ENCODE assay signal across 19 cellular contexts in genomic region chr18:6437937-6438818, GRCh38. TPM values are rescaled to one million over a fixed set of nuclear protein-coding genes. Genes with fewer than 3 reads are reported as not detected.
DNase-seq lines count a peak whose midpoint lies in the region; ATAC-seq, FAIRE-seq and TF ChIP-seq lines count a peak whose summit lies in the region.
"Had no signal": no experiment of that assay in that cellular context is flagged by ENCODE, and none has a peak within 500 bp of the region (broad histone marks: within the 10 kb centered on the region; RNA-seq: fewer than 3 reads in every experiment).

No MANE protein-coding gene starts in this region.

- DNase-seq in IMR-90 = no peak
- no peak for DNase-seq in GM12878 (ENCODE audit: low read depth, low spot score)
- no peak for DNase-seq in smooth muscle cell (lab: John Stamatoyannopoulos, UW; ENCODE audit: unreplicated experiment)
- no peak for DNase-seq in T-helper 2 cell
- no peak for DNase-seq in activated effector memory CD4-positive, alpha-beta T cell treated with Interleukin-2 at 50 U/mL for 16 hours
- DNase-seq: C1 segment of cervical spinal cord; Calu3; CD4-positive, alpha-beta T cell; DMS 273 treated with DMSO at 0.1 percent for 48 hours; Kasumi-1 had no signal

- SMC1A ChIA-PET in GM12878 (lab: Charles Lee; ENCODE audit: uncharacterized antibody, unreplicated experiment) = no interaction called here

- H4K20me1 ChIP-seq in IMR-90 (ENCODE audit: insufficient read depth, low read length) (no peaks in the 10 kb centered on the region), GM12878 (ENCODE audit: control insufficient read depth, insufficient read depth) (no peaks in the 10 kb centered on the region), smooth muscle cell (ENCODE audit: low read depth) (no peaks in the 10 kb centered on the region)

- no peak overlapping the region for H3K18ac ChIP-seq in IMR-90 (ENCODE audit: low read depth, low read length)

- H3K4me1 ChIP-seq in IMR-90 (ENCODE audit: control insufficient read depth, insufficient read depth, low read length) (no peaks in the 10 kb centered on the region), GM12878 (ENCODE audit: control insufficient read depth, insufficient read depth, low read length) (peaks cover 13% of the 10 kb centered on the region), parathyroid adenoma (no peaks in the 10 kb centered on the region), smooth muscle cell (ENCODE audit: low read depth) (no peaks in the 10 kb centered on the region)

- H3K4me3 ChIP-seq in GM12875 (ENCODE audit: low read depth, low read length) (peak overlapping the region; percentile 31), IMR-90 (ENCODE audit: insufficient read depth, low read depth, low read length) (no peak overlapping the region), GM12878 (no peak overlapping the region), parathyroid adenoma (ENCODE audit: low read depth, low read length) (no peak overlapping the region), smooth muscle cell (no peak overlapping the region)
- H3K4me3 ChIP-seq: K562 had no signal

- no peaks in the 10 kb centered on the region for H3F3A ChIP-seq in smooth muscle cell (ENCODE audit: low read depth)

- H3K9me3 ChIP-seq in IMR-90 (ENCODE audit: control insufficient read depth, insufficient read depth, low read length) (no peaks in the 10 kb centered on the region), GM12878 (replicated peaks; ENCODE audit: control insufficient read depth, insufficient read depth, low read length) (no peaks in the 10 kb centered on the region), parathyroid adenoma (ENCODE audit: control insufficient read depth, low read length) (no peaks in the 10 kb centered on the region), smooth muscle cell (replicated peaks; ENCODE audit: low read depth) (no peaks in the 10 kb centered on the region)

- no peak overlapping the region for H2BK15ac ChIP-seq in IMR-90 (ENCODE audit: low read depth, low read length)

- RAD21 ChIA-PET in GM12878 (lab: Charles Lee; ENCODE audit: unreplicated experiment) = no interaction called here

- no peak for TF ChIP-seq CTCF in GM12875 (IDR thresholded peaks at IDR 0.05; ENCODE audit: borderline replicate concordance, insufficient read depth, low read depth, low read length)
- TF ChIP-seq CTCF in IMR-90 (conservative IDR thresholded peaks at IDR 0.05; ENCODE audit: low read depth, low read length) = no peak
- no peak for TF ChIP-seq CTCF in GM12878 (IDR thresholded peaks at IDR 0.05 in 2 of 3, conservative IDR thresholded peaks at IDR 0.05 in 1 of 3; ENCODE audit: control insufficient read depth in 2 of 3, extremely low read depth in 1 of 3, insufficient read depth in 1 of 3, low read depth in 3 of 3, low read length in 3 of 3)
- TF ChIP-seq CTCF in parathyroid adenoma (IDR thresholded peaks at IDR 0.05) = no peak
- no peak for TF ChIP-seq CTCF in smooth muscle cell (IDR thresholded peaks at IDR 0.05; ENCODE audit: borderline replicate concordance, insufficient read depth, poor library complexity, severe bottlenecking)

- no peak for ATAC-seq in IMR-90 (ENCODE audit: low read depth)
- no peak for ATAC-seq in GM12878
- no peak for ATAC-seq in GM21825 (IDR thresholded peaks at IDR 0.05; ENCODE audit: unreplicated experiment)
- ATAC-seq: HCT116, K562 had no signal

- H3K9ac ChIP-seq in IMR-90 (ENCODE audit: low read depth, low read length) (no peak overlapping the region), GM12878 (ENCODE audit: control insufficient read depth, insufficient read depth, low read length) (no peak overlapping the region), parathyroid adenoma (no peak overlapping the region), smooth muscle cell (ENCODE audit: low read depth) (no peak overlapping the region)

- H3K27ac ChIP-seq in IMR-90 (ENCODE audit: insufficient read depth, low read length) = no peak overlapping the region
- no peak overlapping the region for H3K27ac ChIP-seq in GM12878 (ENCODE audit: control insufficient read depth, insufficient read depth)
- H3K27ac ChIP-seq in parathyroid adenoma = no peak overlapping the region
- H3K27ac ChIP-seq in smooth muscle cell (ENCODE audit: low read depth) = no peak overlapping the region

- dilution Hi-C loops in IMR-90 (cut with HindIII; ENCODE audit: low sequenced_read_pairs, unreplicated experiment) = no loop called here

- H2AFZ ChIP-seq in IMR-90 (replicated peaks; ENCODE audit: low read length, poor library complexity) (peak overlapping the region; percentile 23), GM12878 (ENCODE audit: control insufficient read depth, low read depth, low read length) (no peak overlapping the region), parathyroid adenoma (peak overlapping the region; percentile 27), smooth muscle cell (ENCODE audit: low read depth) (no peak overlapping the region)

- H3K56ac ChIP-seq in IMR-90 (ENCODE audit: extremely low read depth, insufficient read depth, low read length) = no peak overlapping the region

- CTCF ChIA-PET in IMR-90 (lab: Yijun Ruan, JAX) = no interaction called here
- CTCF ChIA-PET in GM12878 (lab: Yijun Ruan, JAX) = no interaction called here

- H4K91ac ChIP-seq in IMR-90 (ENCODE audit: insufficient read depth, low read depth, low read length) = no peak overlapping the region

- H3K4ac ChIP-seq in IMR-90 (ENCODE audit: low read depth, low read length) = no peak overlapping the region

- BruUV-seq in IMR-90 (replicated peaks; lab: Mats Ljungman, UMichigan) (no TSS peak), GM12878 (replicated peaks; lab: Mats Ljungman, UMichigan) (no TSS peak)

- no peak for TF ChIP-seq POLR2A in IMR-90 (IDR thresholded peaks at IDR 0.05; ENCODE audit: low read depth, low read length)
- no peak for TF ChIP-seq POLR2A in GM12878 (IDR thresholded peaks at IDR 0.05; ENCODE audit: low read depth, low read length)

- H3K27me3 ChIP-seq in IMR-90 (ENCODE audit: control insufficient read depth, insufficient read depth, low read length) (no peaks in the 10 kb centered on the region; the same call in 1 of the 2 replicates), GM12878 (replicated peaks in 1 of 2; ENCODE audit: control insufficient read depth in 2 of 2, insufficient read depth in 2 of 2, low read length in 1 of 2) (no peaks in the 10 kb centered on the region), parathyroid adenoma (ENCODE audit: control insufficient read depth, insufficient read depth, low read length) (no peaks in the 10 kb centered on the region), smooth muscle cell (ENCODE audit: low read depth) (peaks cover 6% of the 10 kb centered on the region)

- H4K8ac ChIP-seq in IMR-90 (ENCODE audit: low read depth in 2 of 2, low read length in 2 of 2) = no peak overlapping the region

- H3K9me1 ChIP-seq in IMR-90 (ENCODE audit: insufficient read depth, low read length) = no peaks in the 10 kb centered on the region

- H3K14ac ChIP-seq in IMR-90 (replicated peaks; ENCODE audit: low read depth, low read length) = no peak overlapping the region

- TF ChIP-seq RAD21 in IMR-90 (IDR thresholded peaks at IDR 0.05; ENCODE audit: low read length) (no peak), GM12878 (IDR thresholded peaks at IDR 0.05; ENCODE audit: insufficient read depth, low read depth, low read length) (no peak)

- H2BK120ac ChIP-seq in IMR-90 (ENCODE audit: low read depth, low read length) = no peak overlapping the region

- no peak overlapping the region for H4K5ac ChIP-seq in IMR-90 (ENCODE audit: low read depth, low read length)

- no peak overlapping the region for H2AK5ac ChIP-seq in IMR-90 (ENCODE audit: low read depth, low read length)

- no peak overlapping the region for H2BK20ac ChIP-seq in IMR-90 (ENCODE audit: low read depth, low read length)

- no peak for TF ChIP-seq EP300 in GM12878 (IDR thresholded peaks at IDR 0.05; ENCODE audit: borderline replicate concordance in 1 of 2, control insufficient read depth in 1 of 2, low read depth in 2 of 2, low read length in 2 of 2)

- H3K4me2 ChIP-seq in IMR-90 (ENCODE audit: low read depth, low read length) = no peak overlapping the region
- peak overlapping the region; percentile 64 for H3K4me2 ChIP-seq in GM12878 (ENCODE audit: control insufficient read depth, insufficient read depth)
- H3K4me2 ChIP-seq in parathyroid adenoma (ENCODE audit: low read length) = no peak overlapping the region
- no peak overlapping the region for H3K4me2 ChIP-seq in smooth muscle cell

- WGBS in IMR-90 (ENCODE audit: extremely low coverage in 2 of 2, insufficient read length in 1 of 2), 2 experiments = 90% methylated on average over 2 of the region's 13 CpGs; no CpG with 5 or more reads in 1 of the 2 experiments
- 55% methylated on average over 13 of the region's 13 CpGs for WGBS in GM12878 (ENCODE audit: insufficient coverage, insufficient replicate concordance, low lambda C conversion rate, missing lambda C conversion rate)
- 91% methylated on average over 13 of the region's 13 CpGs for WGBS in smooth muscle cell (ENCODE audit: low lambda C conversion rate)

- POLR2A ChIA-PET in IMR-90 (lab: Charles Lee; ENCODE audit: unreplicated experiment) (no interaction called here), GM12878 (lab: Charles Lee) (no interaction called here)

- intact Hi-C loops in IMR-90 (cut with micrococcal nuclease) = no loop called here
- intact Hi-C loops in GM12878 (cut with micrococcal nuclease; ENCODE audit: unreplicated experiment) = no loop called here

- H3K23ac ChIP-seq in IMR-90 (ENCODE audit: low read depth, low read length) = no peak overlapping the region

- no peaks in the 10 kb centered on the region for H3K79me2 ChIP-seq in GM12878 (ENCODE audit: control insufficient read depth, insufficient read depth, low read length)
- H3K79me2 ChIP-seq in parathyroid adenoma = no peaks in the 10 kb centered on the region
- no peaks in the 10 kb centered on the region for H3K79me2 ChIP-seq in smooth muscle cell (ENCODE audit: low read depth)

- H3K79me1 ChIP-seq in IMR-90 (ENCODE audit: low read depth in 1 of 2, low read length in 2 of 2) = no peaks in the 10 kb centered on the region

- H2BK5ac ChIP-seq in IMR-90 (ENCODE audit: low read depth, low read length, poor library complexity, severe bottlenecking) = no peak overlapping the region

- H2AK9ac ChIP-seq in IMR-90 (replicated peaks; ENCODE audit: low read depth, low read length, poor library complexity) = no peak overlapping the region

- H3K36me3 ChIP-seq in IMR-90 (ENCODE audit: control insufficient read depth, insufficient read depth, low read length) = no peaks in the 10 kb centered on the region
- H3K36me3 ChIP-seq in GM12878 (ENCODE audit: control insufficient read depth in 2 of 2, insufficient read depth in 2 of 2, low read length in 1 of 2) = no peaks in the 10 kb centered on the region
- H3K36me3 ChIP-seq in parathyroid adenoma (ENCODE audit: control insufficient read depth, insufficient read depth, low read length) = no peaks in the 10 kb centered on the region
- no peaks in the 10 kb centered on the region for H3K36me3 ChIP-seq in smooth muscle cell (ENCODE audit: low read depth)

- in situ Hi-C loops in IMR-90 (cut with MboI; ENCODE audit: low sequenced_read_pairs) (no loop called here), GM12878 (cut with MboI) (no loop called here)

- peak; percentile 62 for FAIRE-seq in GM12878 (lab: Jason Lieb, UNC)
- FAIRE-seq: A204.1, GM18507, H54, HTR-8/SVneo, K562 had no signal

RNA-seq across cellular contexts. Expression of gene L3MBTL4, which starts 23.5 kb away (rescaled TPM):
- total RNA-seq in IMR-90 (2012; rRNA removed) = under 0.01 TPM in 1 of 2 replicates, not detected in the other
- 0.02 and 0.03 TPM in 2 replicates for polyA plus RNA-seq in IMR-90 (2012; rRNA removed)
- polyA plus RNA-seq in IMR-90 (2012; cell fraction: cytosol; rRNA removed) = 0.01 TPM in 1 of 2 replicates, not detected in the other
- polyA plus RNA-seq in IMR-90 (2012; cell fraction: nucleus; rRNA removed; ENCODE audit: low replicate concordance) = 0.01 TPM in 2 replicates
- total RNA-seq in GM12878 (2013; cell fraction: nucleolus; rRNA removed) = 10.6 and 19.0 TPM in 2 replicates
- 4.9 and 5.3 TPM in 2 replicates for total RNA-seq in GM12878 (2014; rRNA removed)
- 5.3 and 5.5 TPM in 2 replicates for total RNA-seq in GM12878 (2014; rRNA removed; fragmentation: Illumina TruSeq; extraction: Trizol)
- 8.7 and 9.7 TPM in 2 replicates for total RNA-seq in GM12878 (2021)
- polyA plus RNA-seq in GM12878 (2011; ENCODE audit: low read depth) = 1.3 TPM
- 2.5 and 2.6 TPM in 2 replicates for polyA plus RNA-seq in GM12878 (2011; rRNA removed)
- polyA plus RNA-seq in GM12878 (2011; cell fraction: cytosol; rRNA removed) = 1.3 and 1.4 TPM in 2 replicates
- polyA plus RNA-seq in GM12878 (2011; cell fraction: nucleus; rRNA removed) = 4.2 TPM in 2 replicates
- 1.4 and 2.1 TPM in 2 replicates for polyA plus RNA-seq in GM12878 (2012)
- polyA plus RNA-seq in GM12878 (2014; fragmentation: Illumina TruSeq; extraction: Trizol) = 3.7 and 4.7 TPM in 2 replicates
- polyA plus RNA-seq in GM12878 (2014; fragmentation: Nextera tagmentation; extraction: Ambion mirVana) = 1 to 10 TPM; 1.3 to 1.6 TPM
- 2.8 and 3.9 TPM in 2 replicates for polyA plus RNA-seq in GM12878 (2014; rRNA removed)
- polyA plus RNA-seq in GM12878 (2016; fragmentation: Nextera tagmentation; extraction: Ambion mirVana) = 1 to 10 TPM; 2.1 to 4.2 TPM
- polyA minus RNA-seq in GM12878 (2011; rRNA and poly(A)+ RNA removed) = 4.6 and 6.4 TPM in 2 replicates
- 0.80 and 1.7 TPM in 2 replicates for polyA minus RNA-seq in GM12878 (2011; cell fraction: cytosol; rRNA and poly(A)+ RNA removed)
- 5.9 and 10.8 TPM in 2 replicates for polyA minus RNA-seq in GM12878 (2011; cell fraction: nucleus; rRNA and poly(A)+ RNA removed)
- total RNA-seq in smooth muscle cell = 0.09 and 3.4 TPM in 2 replicates
- polyA plus RNA-seq in smooth muscle cell = 0.25 TPM in 1 of 2 replicates, not detected in the other
- total RNA-seq: K562 had no signal
- polyA plus RNA-seq: K562 had no signal

Comparison
In these comparisons a context has a peak if more than half of its experiments do, and no peak if none do; other contexts are left out.
1. H2AFZ ChIP-seq: peak in IMR-90 (single experiment) and parathyroid adenoma (single experiment); none in GM12878 (single experiment) and smooth muscle cell (single experiment).